ENCODE assay signal across 26 cellular contexts in the genomic region with DNA sequence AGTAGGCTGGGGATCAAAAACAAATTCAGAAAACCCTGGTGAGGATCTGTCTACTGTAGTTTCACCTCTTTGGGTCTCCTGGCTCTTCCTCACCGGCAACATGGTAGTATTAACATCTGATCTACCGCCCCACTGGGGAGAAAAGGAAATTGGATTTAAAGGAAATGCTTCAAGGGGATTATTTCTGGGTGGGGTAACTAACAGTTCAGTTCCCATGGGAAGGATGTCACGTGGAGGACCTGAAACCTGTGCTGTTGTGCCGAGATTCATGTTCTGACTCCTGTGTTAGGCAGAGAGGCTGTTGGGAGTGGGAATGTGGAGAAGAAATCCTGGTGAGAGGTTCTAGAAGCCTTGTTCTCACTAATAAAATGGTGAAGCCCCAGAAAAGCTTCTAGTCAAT.
"Had no signal": no experiment of that assay in that cellular context is flagged by ENCODE, and none has a peak within 500 bp of the region (broad histone marks: within the 10 kb centered on the region; RNA-seq: fewer than 3 reads in every experiment).

No MANE protein-coding gene starts in this region.

- H3K4me3 Mint-ChIP-seq: activated naive CD8-positive, alpha-beta T cell; naive B cell; neural crest cell; stimulated activated effector memory CD8-positive, alpha-beta T cell treated with anti-CD3 and anti-CD28 coated beads, Interleukin-12 subunit alpha, Interleukin-12 subunit beta, amount 100 ng/mL, for 72 hours; stimulated activated naive CD8-positive, alpha-beta T cell treated with anti-CD3 and anti-CD28 coated beads, Interleukin-15, Interleukin-2, amounts not matched to agents 100 ng/mL and 50 ng/mL, for 24 hours had no signal

- H3K9me3 ChIP-seq: colonic mucosa, left lung, pancreas, prostate gland, sigmoid colon, thoracic aorta had no signal

- H3K4me1 Mint-ChIP-seq: naive B cell had no signal

- H3K4me1 ChIP-seq: colonic mucosa, left lung, pancreas, prostate gland, sigmoid colon had no signal

- H3K4me3 ChIP-seq: colonic mucosa, left lung, pancreas, prostate gland, sigmoid colon, thoracic aorta had no signal

- H3K27me3 Mint-ChIP-seq: activated naive CD8-positive, alpha-beta T cell; stimulated activated naive CD8-positive, alpha-beta T cell treated with anti-CD3 and anti-CD28 coated beads, Interleukin-15, Interleukin-2, amounts not matched to agents 100 ng/mL and 50 ng/mL, for 24 hours had no signal

- H3K27ac Mint-ChIP-seq: activated naive CD8-positive, alpha-beta T cell; naive B cell; stimulated activated effector memory CD8-positive, alpha-beta T cell treated with anti-CD3 and anti-CD28 coated beads, Interleukin-12 subunit alpha, Interleukin-12 subunit beta, amount 100 ng/mL, for 72 hours; stimulated activated naive CD8-positive, alpha-beta T cell treated with anti-CD3 and anti-CD28 coated beads, Interleukin-15, Interleukin-2, amounts not matched to agents 100 ng/mL and 50 ng/mL, for 24 hours had no signal

- H3K27me3 ChIP-seq: colonic mucosa, left lung, pancreas had no signal

- H3K9me3 Mint-ChIP-seq: neural crest cell; stimulated activated effector memory CD8-positive, alpha-beta T cell treated with anti-CD3 and anti-CD28 coated beads, Interleukin-12 subunit alpha, Interleukin-12 subunit beta, amount 100 ng/mL, for 72 hours; stimulated activated naive CD8-positive, alpha-beta T cell treated with anti-CD3 and anti-CD28 coated beads, Interleukin-15, Interleukin-2, amounts not matched to agents 100 ng/mL and 50 ng/mL, for 24 hours had no signal

- H3K27ac ChIP-seq: colonic mucosa, left lung, pancreas, prostate gland, sigmoid colon, thoracic aorta, VCaP had no signal

- H3K36me3 Mint-ChIP-seq: activated naive CD8-positive, alpha-beta T cell had no signal

- H3K36me3 ChIP-seq: colonic mucosa, left lung, pancreas, prostate gland, sigmoid colon, thoracic aorta had no signal

- DNase-seq: activated CD4-positive, alpha-beta T cell treated with anti-CD3 and anti-CD28 coated beads for 4 hours; activated CD4-positive, alpha-beta T cell treated with anti-CD3 and anti-CD28 coated beads, Interleukin-2, amount 50 U/mL, for 4 hours; activated CD8-positive, alpha-beta memory T cell treated with anti-CD3 and anti-CD28 coated beads for 24 hours; activated effector memory CD4-positive, alpha-beta T cell treated with Interleukin-2 at 50 U/mL for 16 hours; activated naive CD4-positive, alpha-beta T cell treated with Interleukin-2 at 50 U/mL for 16 hours; anterior cingulate cortex; cerebellar nuclear complex; colonic mucosa; effector CD8-positive, alpha-beta T cell; left lung; naive B cell; nucleus accumbens; pancreas; retina; sigmoid colon; small intestine; stimulated activated CD4-positive, alpha-beta T cell treated with anti-CD3 and anti-CD28 coated beads, Interleukin-4, amount 100 ng/mL, for 24 hours; T-helper 9 cell; trophoblast cell had no signal
